Comparison of ENCODE assay signal across 1 cellular context in the genomic region with DNA sequence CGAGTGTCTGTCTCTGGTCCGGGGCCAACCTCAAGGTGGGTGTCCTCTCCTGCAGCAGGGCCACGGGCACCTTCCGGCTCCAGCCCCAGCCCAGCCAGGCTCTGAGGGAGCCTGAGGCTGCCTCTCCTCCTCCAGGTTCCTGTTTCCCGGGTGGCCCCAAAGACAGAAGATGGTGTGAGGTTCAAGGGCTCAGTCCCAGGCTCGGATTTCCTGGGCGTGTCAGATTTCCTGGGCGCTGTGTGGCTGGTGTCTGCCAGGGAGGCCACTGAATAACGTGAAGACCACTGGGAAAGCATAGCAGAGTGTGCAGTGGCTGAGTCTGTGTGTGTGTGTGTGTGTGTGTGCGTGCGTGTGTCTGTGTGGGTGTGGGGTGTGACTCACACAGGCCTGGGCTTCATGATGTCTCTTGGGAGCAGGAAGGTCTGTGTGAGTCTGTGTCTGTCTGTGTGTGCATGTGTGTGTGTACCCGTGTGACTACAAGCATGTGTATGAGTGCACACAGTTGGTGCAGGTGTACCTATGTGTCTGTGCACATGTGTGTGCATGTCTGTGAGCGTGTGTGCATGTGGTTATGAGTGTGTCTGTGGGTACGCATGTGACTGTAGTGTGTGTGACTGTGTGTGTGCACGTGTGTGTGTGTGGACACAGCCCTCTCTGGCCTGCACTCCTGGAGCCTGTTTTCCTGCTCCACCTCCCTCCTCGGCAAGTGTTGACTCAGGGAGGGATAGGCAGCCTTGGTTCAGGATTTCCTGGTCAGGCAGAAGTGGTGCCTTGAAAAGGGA.
A peak's percentile ranks its signal among the peaks of the same experiment; 100 is the strongest.
TF ChIP-seq lines count a peak whose summit lies in the region.

No MANE protein-coding gene starts in this region.

TF ChIP-seq in HEK293, 187 proteins besides CTCF, POLR2A, EP300 and RAD21 (continued from another document):
- TF ChIP-seq, protein P1, sequence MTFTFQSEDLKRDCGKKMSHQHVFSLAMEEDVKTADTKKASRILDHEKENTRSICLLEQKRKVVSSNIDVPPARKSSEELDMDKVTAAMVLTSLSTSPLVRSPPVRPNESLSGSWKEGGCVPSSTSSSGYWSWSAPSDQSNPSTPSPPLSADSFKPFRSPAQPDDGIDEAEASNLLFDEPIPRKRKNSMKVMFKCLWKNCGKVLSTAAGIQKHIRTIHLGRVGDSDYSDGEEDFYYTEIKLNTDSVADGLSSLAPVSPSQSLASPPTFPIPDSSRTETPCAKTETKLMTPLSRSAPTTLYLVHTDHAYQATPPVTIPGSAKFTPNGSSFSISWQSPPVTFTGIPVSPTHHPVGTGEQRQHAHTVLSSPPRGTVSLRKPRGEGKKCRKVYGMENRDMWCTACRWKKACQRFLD (tag by site-specific recombination; IDR thresholded peaks at IDR 0.05), result no peak
- TF ChIP-seq YY1 (tag by site-specific recombination; IDR thresholded peaks at IDR 0.05), result no peak
- TF ChIP-seq ZNF266 (tag by site-specific recombination; IDR thresholded peaks at IDR 0.05; ENCODE audit: low read depth), result peak; percentile 42
- peak; percentile 74; the same call in 1 of the 2 replicates for TF ChIP-seq ZNF670 (tag by site-specific recombination; IDR thresholded peaks at IDR 0.05; ENCODE audit: low read depth)
- no peak for TF ChIP-seq PRDM1 (tag by site-specific recombination; IDR thresholded peaks at IDR 0.05)
- peak; percentile 94 for TF ChIP-seq ZNF514 (tag by site-specific recombination; IDR thresholded peaks at IDR 0.05)
- TF ChIP-seq HOXC10 (CRISPR knock-in tag; IDR thresholded peaks at IDR 0.05), result no peak
- TF ChIP-seq ZNF354C (tag by site-specific recombination; IDR thresholded peaks at IDR 0.05; ENCODE audit: borderline replicate concordance, low read depth), result no peak
- TF ChIP-seq ZNF324 (tag by site-specific recombination; IDR thresholded peaks at IDR 0.05), result peak; percentile 99
- TF ChIP-seq ZNF561 (tag by site-specific recombination; IDR thresholded peaks at IDR 0.05; ENCODE audit: borderline replicate concordance), result no peak
- TF ChIP-seq, protein P2, sequence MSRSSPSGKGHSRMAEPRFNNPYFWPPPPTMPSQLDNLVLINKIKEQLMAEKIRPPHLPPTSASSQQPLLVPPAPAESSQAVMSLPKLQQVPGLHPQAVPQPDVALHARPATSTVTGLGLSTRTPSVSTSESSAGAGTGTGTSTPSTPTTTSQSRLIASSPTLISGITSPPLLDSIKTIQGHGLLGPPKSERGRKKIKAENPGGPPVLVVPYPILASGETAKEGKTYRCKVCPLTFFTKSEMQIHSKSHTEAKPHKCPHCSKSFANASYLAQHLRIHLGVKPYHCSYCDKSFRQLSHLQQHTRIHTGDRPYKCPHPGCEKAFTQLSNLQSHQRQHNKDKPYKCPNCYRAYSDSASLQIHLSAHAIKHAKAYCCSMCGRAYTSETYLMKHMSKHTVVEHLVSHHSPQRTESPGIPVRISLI (tag by site-specific recombination; IDR thresholded peaks at IDR 0.05), result no peak
- TF ChIP-seq GLI2 (tag by site-specific recombination; IDR thresholded peaks at IDR 0.05; ENCODE audit: borderline replicate concordance, low read depth), result no peak; the same call in 1 of the 2 replicates
- peak; percentile 95 for TF ChIP-seq ZFP69B (tag by site-specific recombination; IDR thresholded peaks at IDR 0.05)
- TF ChIP-seq ZNF571 (tag by site-specific recombination; IDR thresholded peaks at IDR 0.05), result peak; percentile 87; the same call in 1 of the 2 replicates
- TF ChIP-seq ZNF623 (tag by site-specific recombination; IDR thresholded peaks at IDR 0.05), result peak; percentile 57; the same call in 1 of the 2 replicates
- no peak for TF ChIP-seq ZFP3 (tag by site-specific recombination; IDR thresholded peaks at IDR 0.05; ENCODE audit: low read depth)
- TF ChIP-seq, protein P3, sequence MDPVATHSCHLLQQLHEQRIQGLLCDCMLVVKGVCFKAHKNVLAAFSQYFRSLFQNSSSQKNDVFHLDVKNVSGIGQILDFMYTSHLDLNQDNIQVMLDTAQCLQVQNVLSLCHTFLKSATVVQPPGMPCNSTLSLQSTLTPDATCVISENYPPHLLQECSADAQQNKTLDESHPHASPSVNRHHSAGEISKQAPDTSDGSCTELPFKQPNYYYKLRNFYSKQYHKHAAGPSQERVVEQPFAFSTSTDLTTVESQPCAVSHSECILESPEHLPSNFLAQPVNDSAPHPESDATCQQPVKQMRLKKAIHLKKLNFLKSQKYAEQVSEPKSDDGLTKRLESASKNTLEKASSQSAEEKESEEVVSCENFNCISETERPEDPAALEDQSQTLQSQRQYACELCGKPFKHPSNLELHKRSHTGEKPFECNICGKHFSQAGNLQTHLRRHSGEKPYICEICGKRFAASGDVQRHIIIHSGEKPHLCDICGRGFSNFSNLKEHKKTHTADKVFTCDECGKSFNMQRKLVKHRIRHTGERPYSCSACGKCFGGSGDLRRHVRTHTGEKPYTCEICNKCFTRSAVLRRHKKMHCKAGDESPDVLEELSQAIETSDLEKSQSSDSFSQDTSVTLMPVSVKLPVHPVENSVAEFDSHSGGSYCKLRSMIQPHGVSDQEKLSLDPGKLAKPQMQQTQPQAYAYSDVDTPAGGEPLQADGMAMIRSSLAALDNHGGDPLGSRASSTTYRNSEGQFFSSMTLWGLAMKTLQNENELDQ (tag by site-specific recombination; IDR thresholded peaks at IDR 0.05; ENCODE audit: low read depth), result no peak
- TF ChIP-seq ZNF747 (tag by site-specific recombination; IDR thresholded peaks at IDR 0.05), result peak; percentile 92; the same call in 1 of the 2 replicates
TF ChIP-seq in HEK293: peak in this region for 106.
